In the genomic region with DNA sequence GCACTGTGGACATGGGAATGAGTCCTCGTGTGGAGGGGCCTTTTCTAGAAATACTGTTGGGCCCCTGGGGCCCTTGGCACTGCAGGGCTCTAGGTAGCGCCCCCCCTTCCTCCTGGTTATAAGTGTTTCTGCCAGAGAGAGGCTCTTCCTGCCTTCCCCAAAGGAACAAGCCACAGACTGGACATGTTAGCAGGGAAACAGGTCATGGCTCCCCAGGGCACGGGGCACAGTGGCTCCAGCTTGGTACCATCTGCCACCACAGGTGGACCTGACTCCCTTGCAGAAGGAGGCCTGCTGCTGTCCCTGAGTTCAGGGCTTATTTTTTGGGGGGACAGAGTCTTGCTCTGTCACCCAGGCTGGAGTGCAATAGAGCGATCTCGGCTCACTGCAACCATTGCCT, we compare ENCODE assay signal across 1 cellular context.
TF ChIP-seq lines count a peak whose summit lies in the region.

No MANE protein-coding gene starts in this region.

TF ChIP-seq in H1, 55 proteins besides CTCF, POLR2A, EP300 and RAD21:
- no peak for TF ChIP-seq CHD2 (IDR thresholded peaks at IDR 0.05; ENCODE audit: low read length)
